ENCODE assay signal across 34 cellular contexts in genomic region chr5:3167473-3167872, GRCh38.
"Had no signal": no experiment of that assay in that cellular context is flagged by ENCODE, and none has a peak within 500 bp of the region (broad histone marks: within the 10 kb centered on the region; RNA-seq: fewer than 3 reads in every experiment).

No MANE protein-coding gene starts in this region.

- H3K36me3 ChIP-seq: MG63 had no signal

- H3K4me3 ChIP-seq: MG63 had no signal

- DNase-seq: Karpas-422, Kasumi-1, MG63, MM.1S, MV-4-11, NCI-H1048, NCI-H1092, NCI-H1092 treated with DMSO at 0.1 percent for 48 hours, NCI-H1105, NCI-H1105 treated with DMSO at 0.1 percent for 48 hours, NCI-H1417, NCI-H1417 treated with DMSO at 0.1 percent for 48 hours, NCI-H1436, NCI-H1436 treated with DMSO at 0.1 percent for 48 hours, NCI-H146, NCI-H1694, NCI-H1694 treated with DMSO at 0.1 percent for 48 hours, NCI-H187, NCI-H187 treated with DMSO at 0.1 percent for 48 hours, NCI-H1930, NCI-H2029, NCI-H2029 treated with DMSO at 0.1 percent for 48 hours, NCI-H2081, NCI-H2081 treated with DMSO at 0.1 percent for 48 hours, NCI-H2107, NCI-H2171, NCI-H2171 treated with DMSO at 0.1 percent for 48 hours, NCI-H2227 treated with DMSO at 0.1 percent for 48 hours, NCI-H226, NCI-H345, NCI-H446, NCI-H446 treated with DMSO at 0.1 percent for 48 hours, NCI-H510A, NCI-H510A treated with DMSO at 0.1 percent for 48 hours had no signal

- H3K27me3 ChIP-seq: MG63 had no signal
